In the genomic region with DNA sequence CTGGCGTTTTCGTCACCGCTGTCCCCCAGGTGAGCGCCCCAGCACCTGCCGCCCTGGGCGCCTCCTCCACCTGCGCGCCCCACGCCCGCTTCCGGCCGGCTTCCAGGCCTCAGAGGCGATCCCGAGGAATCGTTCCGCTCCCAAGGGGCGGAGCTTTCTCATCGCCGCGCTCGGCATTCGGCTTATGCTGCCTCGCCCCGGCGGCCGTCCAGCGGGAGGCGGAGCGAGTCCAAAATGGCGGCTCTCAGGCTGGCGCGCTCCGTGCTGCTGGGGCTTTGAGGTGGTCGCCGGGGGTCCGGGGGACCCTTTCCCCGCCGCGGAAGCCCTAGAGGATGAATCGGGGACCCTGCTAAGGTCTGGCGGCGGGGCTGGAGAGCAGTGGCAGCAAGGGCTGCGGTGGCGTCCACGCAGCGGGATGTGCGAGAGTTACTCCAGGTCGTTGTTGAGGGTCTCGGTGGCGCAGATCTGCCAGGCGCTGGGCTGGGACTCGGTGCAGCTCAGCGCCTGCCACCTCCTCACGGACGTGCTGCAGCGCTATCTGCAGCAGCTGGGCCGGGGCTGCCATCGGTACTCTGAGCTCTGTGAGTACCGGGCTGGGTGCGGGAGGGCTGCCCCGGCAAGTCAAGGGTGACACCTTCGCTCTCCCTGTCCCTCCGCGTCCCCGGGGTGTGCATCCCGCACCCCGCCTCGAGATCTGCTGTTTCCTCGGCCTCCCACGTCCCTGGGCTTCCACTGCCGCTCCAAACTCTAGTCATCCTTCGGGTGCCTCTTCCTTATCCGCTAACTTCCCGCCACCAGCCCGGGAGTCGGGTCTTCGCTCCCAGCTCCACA, we compare ENCODE assay signal across 8 cellular contexts.
DNase-seq lines count a peak whose midpoint lies in the region; ATAC-seq, FAIRE-seq and TF ChIP-seq lines count a peak whose summit lies in the region.

Gene TAF3 (plus strand): TSS at position 211 of the 831 bp plus-strand sequence. CDS start 205 bp downstream, at position 416.

- H3K9ac ChIP-seq in OCI-LY1 (ENCODE audit: low read length) = peak within 1 kb of the TSS; percentile 91

- H3F3A ChIP-seq in OCI-LY1 (ENCODE audit: insufficient read depth, low read length) = no peaks in the 10 kb centered on the region

- DNase-seq in D341Med (ENCODE audit: low spot score) (peak; percentile 96), HTR-8/SVneo (ENCODE audit: insufficient read length, low spot score) (peak; percentile 67), epidermal melanocyte (ENCODE audit: insufficient read length, low spot score) (peak; percentile 40), middle frontal gyrus (ENCODE audit: extremely low spot score, low spot score) (peak; percentile 86)
- DNase-seq in activated CD8-positive, alpha-beta memory T cell treated with anti-CD3 and anti-CD28 coated beads, Interleukin-2, amount 50 U/mL, for 48 hours = peak; percentile 94
- peak; percentile 85 to 90 for DNase-seq in stimulated activated CD8-positive, alpha-beta memory T cell treated with anti-CD3 and anti-CD28 coated beads, Interleukin-15, amount 100 ng/mL, for 48 hours (ENCODE audit: low read depth in 2 of 2)

- peak; percentile 86 for ATAC-seq in GM21390 (IDR thresholded peaks at IDR 0.05; ENCODE audit: unreplicated experiment)

- H3K27me3 ChIP-seq in OCI-LY1 (ENCODE audit: insufficient read depth, low read length) = no peaks in the 10 kb centered on the region

- no peak for TF ChIP-seq CTCF in OCI-LY1 (IDR thresholded peaks at IDR 0.05; ENCODE audit: low read length)

- peak; percentile 31 for FAIRE-seq in HTR-8/SVneo (lab: Jason Lieb, UNC)

- no peaks in the 10 kb centered on the region for H3K9me3 ChIP-seq in OCI-LY1 (ENCODE audit: low read length)

- H3K36me3 ChIP-seq in OCI-LY1 (ENCODE audit: insufficient read depth, low read length) = peaks cover 8% of the 10 kb centered on the region; the same call in 1 of the 2 replicates

- peak within 1 kb of the TSS; percentile 8 for H3K27ac ChIP-seq in OCI-LY1 (ENCODE audit: low read depth, low read length, poor library complexity, severe bottlenecking)

- peak within 1 kb of the TSS; percentile 78; the same call in 1 of the 2 replicates for H2AFZ ChIP-seq in OCI-LY1 (ENCODE audit: low read length)

- peaks cover 17% of the 10 kb centered on the region; the same call in 1 of the 2 replicates for H3K79me2 ChIP-seq in OCI-LY1 (ENCODE audit: insufficient read depth, low read length)

- H3K4me1 ChIP-seq in OCI-LY1 (ENCODE audit: insufficient read depth, low read length, severe bottlenecking) = peaks cover 22% of the 10 kb centered on the region

- no peaks in the 10 kb centered on the region for H4K20me1 ChIP-seq in OCI-LY1 (ENCODE audit: insufficient read depth, low read length)

- peak within 1 kb of the TSS; percentile 99 for H3K4me3 ChIP-seq in OCI-LY1 (ENCODE audit: low read depth, low read length, poor library complexity, severe bottlenecking)

- H3K4me2 ChIP-seq in OCI-LY1 (ENCODE audit: low read length) = peak within 1 kb of the TSS; percentile 78

- no peaks in the 10 kb centered on the region for H3K9me2 ChIP-seq in OCI-LY1 (ENCODE audit: low read depth, low read length)

Comparison
In these comparisons a context has a peak if more than half of its experiments do, and no peak if none do; other contexts are left out.
1. Peak in every context shown above with its lines: DNase-seq, ATAC-seq, H3K4me3 ChIP-seq and H3K27ac ChIP-seq.
2. DNase-seq: peak in every context shown above with its lines; median percentile 96 in D341Med; 94 in activated CD8-positive, alpha-beta memory T cell treated with anti-CD3 and anti-CD28 coated beads, Interleukin-2, amount 50 U/mL, for 48 hours; 88 in stimulated activated CD8-positive, alpha-beta memory T cell treated with anti-CD3 and anti-CD28 coated beads, Interleukin-15, amount 100 ng/mL, for 48 hours; 86 in middle frontal gyrus; 67 in HTR-8/SVneo; 40 in epidermal melanocyte.